ENCODE assay signal across 28 cellular contexts in genomic region chr3:152128356-152128755, GRCh38.
"Had no signal": no experiment of that assay in that cellular context is flagged by ENCODE, and none has a peak within 500 bp of the region (broad histone marks: within the 10 kb centered on the region; RNA-seq: fewer than 3 reads in every experiment).

No MANE protein-coding gene starts in this region.

- DNase-seq: activated CD4-positive, alpha-beta memory T cell treated with anti-CD3 and anti-CD28 coated beads for 36 hours; activated CD4-positive, alpha-beta T cell treated with anti-CD3 and anti-CD28 coated beads, Interleukin-2, amount 10 ng/mL, durations not matched to agents 7 days and 5 days; activated CD4-positive, CD25-positive, alpha-beta regulatory T cell treated with anti-CD3 and anti-CD28 coated beads, Interleukin-2, amount 50 U/mL, for 72 hours; activated CD8-positive, alpha-beta memory T cell treated with anti-CD3 and anti-CD28 coated beads for 24 hours; activated gamma-delta T cell treated with Interleukin-2 at 50 U/mL for 16 hours; activated naive CD4-positive, alpha-beta T cell treated with anti-CD3 and anti-CD28 coated beads, Interleukin-2, amount 50 U/mL, for 16 hours; activated naive CD8-positive, alpha-beta T cell treated with anti-CD3 and anti-CD28 coated beads, Interleukin-2, amount 10 ng/mL, durations not matched to agents 7 days and 5 days; activated T-cell treated with anti-CD3 and anti-CD28 coated beads, Interleukin-2, amount 50 U/mL, for 4 hours; aorta; body of pancreas; central memory CD4-positive, alpha-beta T cell; Kasumi-1; KBM-7; NCI-H1048; NCI-H146; NCI-H1930; NCI-H2107; NCI-H2171 treated with DMSO at 0.1 percent for 48 hours; NCI-H226; NCI-H526; NCI-H82; OCI-M1; RPMI8226; T-helper 9 cell had no signal

- H3K4me1 ChIP-seq: body of pancreas had no signal

- H3K27ac ChIP-seq: body of pancreas had no signal

- H3K27me3 ChIP-seq: body of pancreas had no signal

- H3K9me3 ChIP-seq: body of pancreas had no signal

- ATAC-seq: activated T-cell treated with anti-CD3 and anti-CD28 coated beads, Interleukin-2, amount 50 U/mL, for 4 hours; body of pancreas; Panc1; Right ventricle myocardium inferior; WTC11 had no signal

- FAIRE-seq: bronchial epithelial cell had no signal

- H3K4me3 ChIP-seq: body of pancreas had no signal
